Comparison of ENCODE assay signal across 8 cellular contexts in the genomic region with DNA sequence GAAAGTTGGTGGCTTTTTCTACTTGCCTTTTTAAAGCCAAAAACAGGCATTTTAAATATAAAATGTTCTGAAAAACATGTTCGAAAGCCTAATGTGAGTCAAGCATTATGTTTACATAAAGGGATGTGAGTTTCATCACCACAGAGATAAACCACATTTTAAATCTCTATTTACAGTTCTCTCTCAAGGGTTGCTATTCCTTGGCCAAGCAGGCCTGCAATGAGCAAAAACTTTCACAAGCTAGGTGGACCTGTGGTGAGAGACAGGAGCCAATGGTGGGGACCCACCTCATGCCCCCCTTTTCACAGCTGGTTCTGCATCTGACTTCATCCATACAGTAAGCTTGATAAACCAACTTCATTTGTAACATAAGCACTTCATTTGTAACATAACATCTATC.
DNase-seq lines count a peak whose midpoint lies in the region; ATAC-seq and TF ChIP-seq lines count a peak whose summit lies in the region.

No MANE protein-coding gene starts in this region.

- no peak for TF ChIP-seq CTCF in spleen (IDR thresholded peaks at IDR 0.05 in 8 of 11, conservative IDR thresholded peaks at IDR 0.05 in 3 of 11)

- no peaks in the 10 kb centered on the region for H3K9me3 ChIP-seq in spleen

- ATAC-seq in GM19468 (IDR thresholded peaks at IDR 0.05; ENCODE audit: extremely low read depth, unreplicated experiment) = peak; percentile 57
- peak; percentile 66 for ATAC-seq in HG03460 (IDR thresholded peaks at IDR 0.05; ENCODE audit: unreplicated experiment)

- TF ChIP-seq POLR2A in spleen (IDR thresholded peaks at IDR 0.05) = no peak

- H3K27ac ChIP-seq in spleen = peak overlapping the region; percentile 4 to 88 (median 82)

- DNase-seq in Daoy (ENCODE audit: low read depth) = peak; percentile 9
- peak; percentile 95 for DNase-seq in amniotic epithelial cell (ENCODE audit: low read depth)
- DNase-seq in spleen = no peak
- DNase-seq in DMS153 (lab: John Stamatoyannopoulos, UW) = no peak
- DNase-seq in head of caudate nucleus = no peak
- no peak for DNase-seq in SHP77 treated with DMSO at 0.1 percent for 48 hours (lab: John Stamatoyannopoulos, UW)

- H3K4me1 ChIP-seq in spleen = peaks cover 57 to 88% (median 80%) of the 10 kb centered on the region in 6 donors

- intact Hi-C loops in spleen (cut with DNase I; ENCODE audit: low total_unique reads) = loop anchor here (10.0 kb wide), 1 partner anchor 65 kb away; the partner anchor contains the start of gene CUL3
- intact Hi-C loops in head of caudate nucleus (cut with DNase I) = no loop called here

- H3K27me3 ChIP-seq in spleen (replicated peaks in 1 of 7) = no peaks in the 10 kb centered on the region

- 27 to 54% (median 36%) methylated on average over 1 of the region's 1 CpG for WGBS in spleen, 5 donors

- H3K4me3 ChIP-seq in spleen = no peak overlapping the region

- no peaks in the 10 kb centered on the region for H3K36me3 ChIP-seq in spleen

Comparison
In these comparisons a context has a peak if more than half of its experiments do, and no peak if none do; other contexts are left out.
1. DNase-seq: peak in Daoy (single experiment) and amniotic epithelial cell (single experiment); none in spleen (single experiment), DMS153 (single experiment), head of caudate nucleus (0 of 42) and SHP77 treated with DMSO at 0.1 percent for 48 hours (single experiment).